32 cellular contexts compared by ENCODE assay signal in genomic region chr9:136331030-136331429, GRCh38. TPM values are rescaled to one million over a fixed set of nuclear protein-coding genes. Genes with fewer than 3 reads are reported as not detected.
"Had no signal": no experiment of that assay in that cellular context is flagged by ENCODE, and none has a peak within 500 bp of the region (broad histone marks: within the 10 kb centered on the region; RNA-seq: fewer than 3 reads in every experiment).

No MANE protein-coding gene starts in this region.

- ATAC-seq: activated CD8-positive, alpha-beta T cell treated with anti-CD3 and anti-CD28 coated beads for 36 hours; activated T-cell treated with anti-CD3 and anti-CD28 coated beads, Interleukin-2, amount 50 U/mL, for 72 hours; activated T-helper 17 cell treated with anti-CD3 and anti-CD28 coated beads, Interleukin-2, amount 50 U/mL, for 72 hours; Panc1 had no signal

- H3K4me3 ChIP-seq: MG63 had no signal

- H3K9ac ChIP-seq: SK-N-SH had no signal

- H3K27ac ChIP-seq: brain microvascular endothelial cell, SJSA1 had no signal

- DNase-seq: activated CD4-positive, alpha-beta T cell treated with anti-CD3 and anti-CD28 coated beads for 1 hour; activated CD4-positive, alpha-beta T cell treated with anti-CD3 and anti-CD28 coated beads, Interleukin-2, amount 10 ng/mL, durations not matched to agents 24 days and 14 days; activated CD4-positive, alpha-beta T cell treated with anti-CD3 and anti-CD28 coated beads, Interleukin-2, amount 50 U/mL, for 4 hours; activated CD4-positive, CD25-positive, alpha-beta regulatory T cell; activated CD8-positive, alpha-beta T cell treated with anti-CD3 and anti-CD28 coated beads for 36 hours; activated effector memory CD4-positive, alpha-beta T cell treated with anti-CD3 and anti-CD28 coated beads, Interleukin-2, amount 50 U/mL, for 16 hours; activated naive CD4-positive, alpha-beta T cell; activated naive CD4-positive, alpha-beta T cell treated with anti-CD3 and anti-CD28 coated beads, Interleukin-2, amount 50 U/mL, for 16 hours; activated naive CD8-positive, alpha-beta T cell treated with anti-CD3 and anti-CD28 coated beads for 36 hours; activated T-cell treated with anti-CD3 and anti-CD28 coated beads, Interleukin-2, amount 50 U/mL, for 1 hour; activated T-cell treated with anti-CD3 and anti-CD28 coated beads, Interleukin-2, amount 50 U/mL, for 72 hours; amniotic stem cell; aorta; brain microvascular endothelial cell; central memory CD4-positive, alpha-beta T cell; Karpas-422; MG63; NCI-H1048; NCI-H1105 treated with DMSO at 0.1 percent for 48 hours; NCI-H1436; NCI-H1694; NCI-H1930; NCI-H2081 treated with DMSO at 0.1 percent for 48 hours; NCI-H226; NCI-H524 treated with DMSO at 0.1 percent for 48 hours; SHP77 treated with DMSO at 0.1 percent for 48 hours; SK-N-SH had no signal

- H3K36me3 ChIP-seq: brain microvascular endothelial cell had no signal

- H3K27me3 ChIP-seq: brain microvascular endothelial cell, MG63, SJSA1 had no signal

- H3K9me3 ChIP-seq: MG63, SJSA1, SK-N-SH had no signal

RNA-seq across cellular contexts. Expression of gene CCDC187, which starts 27.1 kb away (rescaled TPM):
- total RNA-seq: activated CD4-positive, alpha-beta T cell treated with anti-CD3 and anti-CD28 coated beads, Interleukin-2, amount 10 ng/mL, durations not matched to agents 24 days and 14 days; activated CD8-positive, alpha-beta memory T cell treated with anti-CD3 and anti-CD28 coated beads for 36 hours; activated naive CD8-positive, alpha-beta T cell treated with anti-CD3 and anti-CD28 coated beads for 36 hours; activated T-cell treated with anti-CD3 and anti-CD28 coated beads, Interleukin-2, amount 50 U/mL, for 72 hours; aorta; RPMI7951; SJSA1 had no signal
- polyA plus RNA-seq: aorta, SK-N-SH had no signal

RNA-seq across cellular contexts. Expression of gene CARD9, which starts 42.4 kb away (rescaled TPM):
- total RNA-seq: RPMI7951 had no signal
